18 cellular contexts compared by ENCODE assay signal in genomic region chr9:132356276-132356924, GRCh38. TPM values are rescaled to one million over a fixed set of nuclear protein-coding genes. Genes with fewer than 3 reads are reported as not detected.
A peak's percentile ranks its signal among the peaks of the same experiment; 100 is the strongest.
DNase-seq lines count a peak whose midpoint lies in the region; ATAC-seq, FAIRE-seq and TF ChIP-seq lines count a peak whose summit lies in the region.
"Had no signal": no experiment of that assay in that cellular context is flagged by ENCODE, and none has a peak within 500 bp of the region (broad histone marks: within the 10 kb centered on the region; RNA-seq: fewer than 3 reads in every experiment).

No MANE protein-coding gene starts in this region.

- peaks cover 39% of the 10 kb centered on the region for H3K4me1 Mint-ChIP-seq in activated CD4-positive, alpha-beta memory T cell treated with anti-CD3 and anti-CD28 coated beads, Interleukin-2, amount 10 ng/mL, durations not matched to agents 7 days and 5 days
- peaks cover 32% of the 10 kb centered on the region for H3K4me1 Mint-ChIP-seq in memory B cell

- H3K9me3 ChIP-seq in A549, result no peaks in the 10 kb centered on the region
- H3K9me3 ChIP-seq: BE2C, gastrocnemius medialis, psoas muscle, suprapubic skin had no signal

- H3K4me2 ChIP-seq in A549, result peak overlapping the region; percentile 61; the same call in 1 of the 3 replicates

- no peak for TF ChIP-seq POLR2A in A549 (IDR thresholded peaks at IDR 0.05; ENCODE audit: low read length)

- TF ChIP-seq EP300 in A549 (IDR thresholded peaks at IDR 0.05), result no peak

- POLR2A ChIA-PET in A549 (lab: Yijun Ruan, JAX), result no interaction called here
- POLR2A ChIA-PET in activated CD4-positive, alpha-beta memory T cell treated with anti-CD3 and anti-CD28 coated beads, Interleukin-2, amount 10 ng/mL, durations not matched to agents 7 days and 5 days (lab: Charles Lee), result no interaction called here

- WGBS in A549 (ENCODE audit: missing lambda C conversion rate), result 95% methylated on average over 27 of the region's 27 CpGs

- peaks cover 33% of the 10 kb centered on the region for H3K36me3 Mint-ChIP-seq in activated CD4-positive, alpha-beta memory T cell treated with anti-CD3 and anti-CD28 coated beads, Interleukin-2, amount 10 ng/mL, durations not matched to agents 7 days and 5 days (ENCODE audit: low read depth)
- H3K36me3 Mint-ChIP-seq in memory B cell, result peaks cover 19% of the 10 kb centered on the region

- H3K9me3 Mint-ChIP-seq in activated CD4-positive, alpha-beta memory T cell treated with anti-CD3 and anti-CD28 coated beads, Interleukin-2, amount 10 ng/mL, durations not matched to agents 7 days and 5 days, result no peaks in the 10 kb centered on the region
- H3K9me3 Mint-ChIP-seq in memory B cell, result no peaks in the 10 kb centered on the region

- no peak for FAIRE-seq in A549 (lab: Jason Lieb, UNC)
- FAIRE-seq: endometrium had no signal

- no peak for ATAC-seq in A549
- ATAC-seq in memory B cell (ENCODE audit: low read depth), result no peak
- ATAC-seq: gastrocnemius medialis, Panc1, psoas muscle had no signal

- no peak for TF ChIP-seq CTCF in A549 (IDR thresholded peaks at IDR 0.05)

- DNase-seq in A549 (ENCODE audit: low read depth in 1 of 2, low spot score in 1 of 2) (no peak), ELF-1 (ENCODE audit: low read depth, low spot score) (peak; percentile 28), memory B cell (ENCODE audit: low spot score in 2 of 2) (no peak), pons (ENCODE audit: low spot score) (no peak), KG1 (lab: John Stamatoyannopoulos, UW) (no peak), activated gamma-delta T cell treated with Interleukin-2 at 50 U/mL for 16 hours (no peak), NCI-H2196 treated with DMSO at 0.1 percent for 48 hours (lab: John Stamatoyannopoulos, UW; ENCODE audit: unreplicated experiment) (no peak)
- DNase-seq in activated CD4-positive, alpha-beta memory T cell treated with anti-CD3 and anti-CD28 coated beads, Interleukin-2, amount 10 ng/mL, durations not matched to agents 7 days and 5 days, result no peak
- DNase-seq: BE2C, gastrocnemius medialis, NCI-H1694 treated with DMSO at 0.1 percent for 48 hours, NCI-H526, psoas muscle had no signal

- H3K27ac Mint-ChIP-seq in activated CD4-positive, alpha-beta memory T cell treated with anti-CD3 and anti-CD28 coated beads, Interleukin-2, amount 10 ng/mL, durations not matched to agents 7 days and 5 days, result peak overlapping the region; percentile 40
- peak overlapping the region; percentile 36 for H3K27ac Mint-ChIP-seq in memory B cell

- H3K4me3 ChIP-seq in A549, result no peak overlapping the region
- H3K4me3 ChIP-seq: suprapubic skin had no signal

- peak overlapping the region in 1 of 2 experiments; percentile 94; a peak in 3 of 6 replicates for H3K27ac ChIP-seq in A549
- H3K27ac ChIP-seq: suprapubic skin had no signal

- no peak overlapping the region for H3K4me3 Mint-ChIP-seq in activated CD4-positive, alpha-beta memory T cell treated with anti-CD3 and anti-CD28 coated beads, Interleukin-2, amount 10 ng/mL, durations not matched to agents 7 days and 5 days
- no peak overlapping the region for H3K4me3 Mint-ChIP-seq in memory B cell

- H3K4me1 ChIP-seq in A549, result peaks cover 23% of the 10 kb centered on the region
- H3K4me1 ChIP-seq: BE2C had no signal

- H3K27me3 Mint-ChIP-seq in activated CD4-positive, alpha-beta memory T cell treated with anti-CD3 and anti-CD28 coated beads, Interleukin-2, amount 10 ng/mL, durations not matched to agents 7 days and 5 days, result peaks cover 4% of the 10 kb centered on the region
- H3K27me3 Mint-ChIP-seq in memory B cell, result no peaks in the 10 kb centered on the region

- CTCF ChIA-PET in A549 (lab: Yijun Ruan, JAX), result interaction anchor here (0.6 kb wide), 1 partner anchor 41 kb away, joined by 3 read pairs; no protein-coding TSS in a partner anchor
- CTCF ChIA-PET in activated CD4-positive, alpha-beta memory T cell treated with anti-CD3 and anti-CD28 coated beads, Interleukin-2, amount 10 ng/mL, durations not matched to agents 7 days and 5 days (lab: Charles Lee), result no interaction called here

- TF ChIP-seq RAD21 in A549 (conservative IDR thresholded peaks at IDR 0.05 in 1 of 2, IDR thresholded peaks at IDR 0.05 in 1 of 2), result no peak

TF ChIP-seq in A549, 52 proteins besides CTCF, POLR2A, EP300 and RAD21:
- TF ChIP-seq MAFK (IDR thresholded peaks at IDR 0.05; ENCODE audit: partially characterized antibody), result no peak

RNA-seq across cellular contexts. Expression of gene SETX, which starts 1.6 kb away (rescaled TPM):
- 29.8 and 34.3 TPM in 2 replicates for polyA plus RNA-seq in A549 (2011; rRNA removed)
- polyA plus RNA-seq in A549 (2012; cell fraction: cytosol; rRNA removed), result 7.5 and 8.0 TPM in 2 replicates
- polyA plus RNA-seq in A549 (2012; cell fraction: nucleus; rRNA removed), result 11.1 and 17.1 TPM in 2 replicates
- polyA plus RNA-seq in A549 (2017; fragmentation: RNase III; extraction: RNeasy Plus Mini Kit Qiagen cat#74134 plus additional on column Dnase treatment), result 14.7 to 17.0 TPM (median 15.6 TPM) in 3 replicates
- 51.7 and 54.5 TPM in 2 replicates for polyA minus RNA-seq in A549 (2011; rRNA and poly(A)+ RNA removed)
- total RNA-seq in activated CD4-positive, alpha-beta memory T cell treated with anti-CD3 and anti-CD28 coated beads, Interleukin-2, amount 10 ng/mL, durations not matched to agents 7 days and 5 days, result 10 to 100 TPM; 63.7 to 69.4 TPM

RNA-seq across cellular contexts. Expression of gene TTF1, which starts 50.2 kb away (rescaled TPM):
- polyA plus RNA-seq in A549 (2011; rRNA removed) (12.8 and 16.0 TPM in 2 replicates), A549 (2017; fragmentation: RNase III; extraction: RNeasy Plus Mini Kit Qiagen cat#74134 plus additional on column Dnase treatment) (11.4 to 14.0 TPM (median 12.3 TPM) in 3 replicates)
- 8.8 and 9.8 TPM in 2 replicates for polyA plus RNA-seq in A549 (2012; cell fraction: cytosol; rRNA removed)
- polyA plus RNA-seq in A549 (2012; cell fraction: nucleus; rRNA removed), result 2.9 and 8.8 TPM in 2 replicates
- 2.0 and 2.9 TPM in 2 replicates for polyA minus RNA-seq in A549 (2011; rRNA and poly(A)+ RNA removed)
- total RNA-seq in activated CD4-positive, alpha-beta memory T cell treated with anti-CD3 and anti-CD28 coated beads, Interleukin-2, amount 10 ng/mL, durations not matched to agents 7 days and 5 days, result 10 to 100 TPM; 24.5 to 26.1 TPM

RNA-seq across cellular contexts. Expression of gene CFAP77, which starts 53.6 kb away (rescaled TPM):
- polyA plus RNA-seq in A549 (2011; rRNA removed) (0.05 TPM in 1 of 2 replicates, not detected in the other), A549 (2017; fragmentation: RNase III; extraction: RNeasy Plus Mini Kit Qiagen cat#74134 plus additional on column Dnase treatment) (not detected in 3 replicates)
- polyA plus RNA-seq in A549 (2012; cell fraction: cytosol; rRNA removed), result 0.04 TPM in 1 of 2 replicates, not detected in the other
- not detected in 2 replicates for polyA plus RNA-seq in A549 (2012; cell fraction: nucleus; rRNA removed)
- polyA minus RNA-seq in A549 (2011; rRNA and poly(A)+ RNA removed), result not detected in 2 replicates
- not detected for total RNA-seq in activated CD4-positive, alpha-beta memory T cell treated with anti-CD3 and anti-CD28 coated beads, Interleukin-2, amount 10 ng/mL, durations not matched to agents 7 days and 5 days
- total RNA-seq: Daoy, gastrocnemius medialis, M059J, psoas muscle had no signal
- polyA plus RNA-seq: psoas muscle had no signal
